In the genomic region with DNA sequence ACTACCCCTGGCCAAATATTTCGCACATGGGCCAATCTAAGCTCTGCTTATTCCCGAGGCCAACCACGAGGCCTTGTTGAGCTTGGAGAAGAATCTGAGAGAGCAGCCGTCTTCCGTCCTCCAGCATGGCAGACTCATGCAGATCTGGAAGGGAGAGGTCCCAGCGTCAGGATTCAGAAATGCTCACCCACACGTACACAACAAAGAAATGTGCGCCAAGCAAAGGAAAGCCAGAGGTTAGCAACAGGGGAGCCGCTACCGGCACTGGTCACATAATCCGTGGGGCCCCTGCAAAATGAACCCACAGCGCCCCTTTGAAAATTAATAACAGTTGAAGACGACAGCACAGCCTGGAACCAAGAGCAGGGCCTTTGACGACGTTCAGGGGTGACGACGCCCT, we compare ENCODE assay signal across 21 cellular contexts. TPM values are rescaled to one million over a fixed set of nuclear protein-coding genes. Genes with fewer than 3 reads are reported as not detected.
"Had no signal": no experiment of that assay in that cellular context is flagged by ENCODE, and none has a peak within 500 bp of the region (broad histone marks: within the 10 kb centered on the region; RNA-seq: fewer than 3 reads in every experiment).

No MANE protein-coding gene starts in this region.

- ATAC-seq: HepG2 had no signal

- DNase-seq: IMR-90, Karpas-422, KG1, MM.1S, NCI-H1092 treated with DMSO at 0.1 percent for 48 hours, NCI-H1436, NCI-H187, NCI-H2029, NCI-H2081 treated with DMSO at 0.1 percent for 48 hours, NCI-H2171, NCI-H226, NCI-H446, NCI-H510A, NCI-H524 treated with DMSO at 0.1 percent for 48 hours, NCI-H69, NCI-H774, Right ventricle myocardium superior, RPMI8226 had no signal

RNA-seq across cellular contexts. Expression of gene GALNTL5, which starts 53.9 kb away (rescaled TPM):
- total RNA-seq: HepG2, HT1080, IMR-90, M059J, Right ventricle myocardium superior had no signal
- polyA plus RNA-seq: HepG2, IMR-90 had no signal
